ENCODE assay signal across 8 cellular contexts in the genomic region with DNA sequence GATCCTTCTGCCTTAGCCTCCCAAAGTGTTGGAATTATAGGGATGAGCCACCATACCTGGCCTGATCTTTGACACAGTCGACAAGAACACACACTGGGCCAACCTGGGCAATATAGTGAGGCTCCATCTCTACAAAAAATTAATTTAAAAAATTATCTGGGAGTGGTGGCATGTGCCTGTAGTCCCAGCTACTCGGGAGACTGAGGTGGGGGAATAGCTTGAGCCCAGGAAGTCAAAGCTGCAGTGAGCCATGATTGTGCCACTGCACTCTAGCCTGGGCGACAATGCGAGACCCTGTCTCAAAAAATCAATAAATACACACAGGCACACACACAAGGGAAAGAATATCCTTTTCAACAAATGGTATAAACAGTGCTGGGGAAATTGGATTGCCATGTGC.
"Had no signal": no experiment of that assay in that cellular context is flagged by ENCODE, and none has a peak within 500 bp of the region (broad histone marks: within the 10 kb centered on the region; RNA-seq: fewer than 3 reads in every experiment).

No MANE protein-coding gene starts in this region.

- H3K4me3 ChIP-seq: GM12878 had no signal

- FAIRE-seq: G401.6, GM12878, GM12891, GM12892, GM18507, GM19239 had no signal

- ATAC-seq: GM12878 had no signal

- DNase-seq: GDM1, GF-D8 had no signal
